Comparison of ENCODE assay signal across 9 cellular contexts in genomic region chr3:120448707-120449650, GRCh38. TPM values are rescaled to one million over a fixed set of nuclear protein-coding genes. Genes with fewer than 3 reads are reported as not detected.
A peak's percentile ranks its signal among the peaks of the same experiment; 100 is the strongest.
DNase-seq lines count a peak whose midpoint lies in the region; ATAC-seq and TF ChIP-seq lines count a peak whose summit lies in the region.
"Had no signal": no experiment of that assay in that cellular context is flagged by ENCODE, and none has a peak within 500 bp of the region (broad histone marks: within the 10 kb centered on the region; RNA-seq: fewer than 3 reads in every experiment).

No MANE protein-coding gene starts in this region.

- CTCF ChIA-PET in activated CD4-positive, alpha-beta memory T cell treated with anti-CD3 and anti-CD28 coated beads, Interleukin-2, amount 10 ng/mL, durations not matched to agents 7 days and 5 days (lab: Charles Lee) = no interaction called here

- no peaks in the 10 kb centered on the region for H3K36me3 ChIP-seq in endocrine pancreas (ENCODE audit: control insufficient read depth, insufficient read depth, low read length)

- H3K9ac ChIP-seq in endocrine pancreas (ENCODE audit: control insufficient read depth, insufficient read depth, low read length) = no peak overlapping the region

- no peaks in the 10 kb centered on the region for H3K9me3 Mint-ChIP-seq in natural killer cell
- H3K9me3 Mint-ChIP-seq in natural killer cell treated with Interleukin-12 subunit alpha and Interleukin-12 subunit beta and Interleukin-15 and Interleukin-18, amount 100 ng/mL, for 72 hours = no peaks in the 10 kb centered on the region
- H3K9me3 Mint-ChIP-seq in mesothelial cell of epicardium = peaks cover 4% of the 10 kb centered on the region
- H3K9me3 Mint-ChIP-seq in activated CD4-positive, alpha-beta memory T cell treated with anti-CD3 and anti-CD28 coated beads, Interleukin-2, amount 10 ng/mL, durations not matched to agents 7 days and 5 days = no peaks in the 10 kb centered on the region

- peaks cover 0 to 6% of the 10 kb centered on the region in 2 donors for H3K4me1 Mint-ChIP-seq in natural killer cell
- peaks cover 5 to 6% of the 10 kb centered on the region in 2 donors for H3K4me1 Mint-ChIP-seq in natural killer cell treated with Interleukin-12 subunit alpha and Interleukin-12 subunit beta and Interleukin-15 and Interleukin-18, amount 100 ng/mL, for 72 hours (ENCODE audit: low read depth in 2 of 2)
- H3K4me1 Mint-ChIP-seq in mesothelial cell of epicardium = peaks cover 55% of the 10 kb centered on the region
- H3K4me1 Mint-ChIP-seq in activated CD4-positive, alpha-beta memory T cell treated with anti-CD3 and anti-CD28 coated beads, Interleukin-2, amount 10 ng/mL, durations not matched to agents 7 days and 5 days = peaks cover 12% of the 10 kb centered on the region

- no peaks in the 10 kb centered on the region for H3K9me3 ChIP-seq in endocrine pancreas (ENCODE audit: control insufficient read depth, low read length)

- H3K4me1 ChIP-seq in endocrine pancreas (ENCODE audit: control insufficient read depth, insufficient read depth, low read length) = no peaks in the 10 kb centered on the region

- H3K27ac Mint-ChIP-seq in natural killer cell (no peak overlapping the region), mesothelial cell of epicardium (peak overlapping the region; percentile 99)
- H3K27ac Mint-ChIP-seq in natural killer cell treated with Interleukin-12 subunit alpha and Interleukin-12 subunit beta and Interleukin-15 and Interleukin-18, amount 100 ng/mL, for 72 hours = no peak overlapping the region
- H3K27ac Mint-ChIP-seq in activated CD4-positive, alpha-beta memory T cell treated with anti-CD3 and anti-CD28 coated beads, Interleukin-2, amount 10 ng/mL, durations not matched to agents 7 days and 5 days = no peak overlapping the region

- H3K4me3 Mint-ChIP-seq in natural killer cell = peak overlapping the region; percentile 80
- H3K4me3 Mint-ChIP-seq in natural killer cell treated with Interleukin-12 subunit alpha and Interleukin-12 subunit beta and Interleukin-15 and Interleukin-18, amount 100 ng/mL, for 72 hours = no peak overlapping the region
- peak overlapping the region; percentile 91 for H3K4me3 Mint-ChIP-seq in mesothelial cell of epicardium
- no peak overlapping the region for H3K4me3 Mint-ChIP-seq in activated CD4-positive, alpha-beta memory T cell treated with anti-CD3 and anti-CD28 coated beads, Interleukin-2, amount 10 ng/mL, durations not matched to agents 7 days and 5 days

- intact Hi-C loops in natural killer cell (cut with micrococcal nuclease) = no loop called here

- DNase-seq in natural killer cell = no peak
- DNase-seq in natural killer cell treated with Interleukin-12 subunit alpha and Interleukin-12 subunit beta and Interleukin-15 and Interleukin-18, amount 100 ng/mL, for 72 hours (ENCODE audit: low spot score) = no peak
- no peak for DNase-seq in mesothelial cell of epicardium (ENCODE audit: low spot score in 2 of 2, unreplicated experiment in 2 of 2)
- DNase-seq in SW 1271 (lab: John Stamatoyannopoulos, UW) = no peak
- DNase-seq in activated CD4-positive, alpha-beta memory T cell treated with anti-CD3 and anti-CD28 coated beads, Interleukin-2, amount 10 ng/mL, durations not matched to agents 7 days and 5 days = no peak
- DNase-seq: SHP77 treated with DMSO at 0.1 percent for 48 hours had no signal

- ATAC-seq in natural killer cell (no peak), GM18511 (IDR thresholded peaks at IDR 0.05; ENCODE audit: unreplicated experiment) (no peak)
- ATAC-seq in natural killer cell treated with Interleukin-12 subunit alpha and Interleukin-12 subunit beta and Interleukin-15 and Interleukin-18, amount 100 ng/mL, for 72 hours = no peak
- no peak for ATAC-seq in activated CD4-positive, CD25-positive, alpha-beta regulatory T cell treated with anti-CD3 and anti-CD28 coated beads, Interleukin-2, amount 50 U/mL, for 24 hours

- H3K27me3 ChIP-seq in endocrine pancreas (ENCODE audit: control insufficient read depth, insufficient read depth, low read length) = no peaks in the 10 kb centered on the region

- TF ChIP-seq CTCF in natural killer cell (IDR thresholded peaks at IDR 0.05) (no peak), mesothelial cell of epicardium (IDR thresholded peaks at IDR 0.05; ENCODE audit: unreplicated experiment) (no peak)

- H3K27me3 Mint-ChIP-seq in natural killer cell (ENCODE audit: low read depth in 2 of 2) (peaks cover 32 to 39% of the 10 kb centered on the region in 2 donors), mesothelial cell of epicardium (ENCODE audit: low read depth) (no peaks in the 10 kb centered on the region)
- H3K27me3 Mint-ChIP-seq in natural killer cell treated with Interleukin-12 subunit alpha and Interleukin-12 subunit beta and Interleukin-15 and Interleukin-18, amount 100 ng/mL, for 72 hours = peaks cover 33 to 35% of the 10 kb centered on the region in 2 donors
- H3K27me3 Mint-ChIP-seq in activated CD4-positive, alpha-beta memory T cell treated with anti-CD3 and anti-CD28 coated beads, Interleukin-2, amount 10 ng/mL, durations not matched to agents 7 days and 5 days = peaks cover 50% of the 10 kb centered on the region

- no peaks in the 10 kb centered on the region for H3K36me3 Mint-ChIP-seq in natural killer cell
- peaks cover 5% of the 10 kb centered on the region for H3K36me3 Mint-ChIP-seq in natural killer cell treated with Interleukin-12 subunit alpha and Interleukin-12 subunit beta and Interleukin-15 and Interleukin-18, amount 100 ng/mL, for 72 hours
- H3K36me3 Mint-ChIP-seq in mesothelial cell of epicardium = no peaks in the 10 kb centered on the region
- no peaks in the 10 kb centered on the region for H3K36me3 Mint-ChIP-seq in activated CD4-positive, alpha-beta memory T cell treated with anti-CD3 and anti-CD28 coated beads, Interleukin-2, amount 10 ng/mL, durations not matched to agents 7 days and 5 days (ENCODE audit: low read depth)

- H3K4me3 ChIP-seq in endocrine pancreas (ENCODE audit: control insufficient read depth, insufficient read depth, low read length) = peak overlapping the region; percentile 54

- POLR2A ChIA-PET in activated CD4-positive, alpha-beta memory T cell treated with anti-CD3 and anti-CD28 coated beads, Interleukin-2, amount 10 ng/mL, durations not matched to agents 7 days and 5 days (lab: Charles Lee) = no interaction called here

RNA-seq across cellular contexts. Expression of gene FSTL1, which starts 1.8 kb away (rescaled TPM):
- total RNA-seq in natural killer cell (1 to 10 TPM; 1.1 to 1.9 (median 1.4) TPM), mesothelial cell of epicardium (734 to 772 TPM (median 749 TPM) in 3 replicates)
- total RNA-seq in natural killer cell treated with Interleukin-12 subunit alpha and Interleukin-12 subunit beta and Interleukin-15 and Interleukin-18, amount 100 ng/mL, for 72 hours = 1 to 10 TPM; 1.4 to 2.6 TPM
- total RNA-seq in activated CD4-positive, alpha-beta memory T cell treated with anti-CD3 and anti-CD28 coated beads, Interleukin-2, amount 10 ng/mL, durations not matched to agents 7 days and 5 days = under 1 TPM; 0.30 to 0.35 TPM

Comparison
In these comparisons a context has a peak if more than half of its experiments do, and no peak if none do; other contexts are left out.
1. H3K4me3 Mint-ChIP-seq: peak in natural killer cell (single experiment) and mesothelial cell of epicardium (single experiment); none in natural killer cell treated with Interleukin-12 subunit alpha and Interleukin-12 subunit beta and Interleukin-15 and Interleukin-18, amount 100 ng/mL, for 72 hours (single experiment) and activated CD4-positive, alpha-beta memory T cell treated with anti-CD3 and anti-CD28 coated beads, Interleukin-2, amount 10 ng/mL, durations not matched to agents 7 days and 5 days (single experiment).
2. RNA of gene FSTL1, which starts 1.8 kb away (total RNA-seq): 734 to 772 TPM in mesothelial cell of epicardium; 1.4 to 2.6 TPM in natural killer cell treated with Interleukin-12 subunit alpha and Interleukin-12 subunit beta and Interleukin-15 and Interleukin-18, amount 100 ng/mL, for 72 hours, 1.1 to 1.9 TPM in natural killer cell and 0.30 to 0.35 TPM in activated CD4-positive, alpha-beta memory T cell treated with anti-CD3 and anti-CD28 coated beads, Interleukin-2, amount 10 ng/mL, durations not matched to agents 7 days and 5 days; every median in the first group is over 100 times any median in the second.